ENCODE assay signal across 11 cellular contexts in genomic region chr3:85632921-85633320, GRCh38.
"Had no signal": no experiment of that assay in that cellular context is flagged by ENCODE, and none has a peak within 500 bp of the region (broad histone marks: within the 10 kb centered on the region; RNA-seq: fewer than 3 reads in every experiment).

No MANE protein-coding gene starts in this region.

- H3K4me3 Mint-ChIP-seq: GM23338, H9, HFFc6 had no signal

- ATAC-seq: GM23338, HCT116 had no signal

- H3K4me3 ChIP-seq: GM23248, GM23338, HAP-1 had no signal

- H2AFZ ChIP-seq: GM23248, GM23338 had no signal

- H3K9ac ChIP-seq: GM23248 had no signal

- H3K4me2 ChIP-seq: GM23338 had no signal

- H3K27ac Mint-ChIP-seq: GM23338, H9, HFFc6 had no signal

- H3K36me3 ChIP-seq: HAP-1 had no signal

- H3K9me3 Mint-ChIP-seq: GM23338, H9 had no signal

- H3K27ac ChIP-seq: GM23248 had no signal

- FAIRE-seq: H1, H54 had no signal

- DNase-seq: GM23248, GOT3, H7, H9, HCEC 1CT, HFFc6 had no signal

- H3K9me3 ChIP-seq: HAP-1 had no signal
